1 cellular context compared by ENCODE assay signal in genomic region chr5:138028262-138028976, GRCh38.
TF ChIP-seq lines count a peak whose summit lies in the region.

No MANE protein-coding gene starts in this region.

TF ChIP-seq in A549, 52 proteins besides CTCF, POLR2A, EP300 and RAD21:
- TF ChIP-seq, protein P1, sequence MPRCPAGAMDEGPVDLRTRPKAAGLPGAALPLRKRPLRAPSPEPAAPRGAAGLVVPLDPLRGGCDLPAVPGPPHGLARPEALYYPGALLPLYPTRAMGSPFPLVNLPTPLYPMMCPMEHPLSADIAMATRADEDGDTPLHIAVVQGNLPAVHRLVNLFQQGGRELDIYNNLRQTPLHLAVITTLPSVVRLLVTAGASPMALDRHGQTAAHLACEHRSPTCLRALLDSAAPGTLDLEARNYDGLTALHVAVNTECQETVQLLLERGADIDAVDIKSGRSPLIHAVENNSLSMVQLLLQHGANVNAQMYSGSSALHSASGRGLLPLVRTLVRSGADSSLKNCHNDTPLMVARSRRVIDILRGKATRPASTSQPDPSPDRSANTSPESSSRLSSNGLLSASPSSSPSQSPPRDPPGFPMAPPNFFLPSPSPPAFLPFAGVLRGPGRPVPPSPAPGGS (IDR thresholded peaks at IDR 0.05), result 0 out of 3 replicates have a peak, but pooled peaks have one; percentile 21
